In the genomic region with DNA sequence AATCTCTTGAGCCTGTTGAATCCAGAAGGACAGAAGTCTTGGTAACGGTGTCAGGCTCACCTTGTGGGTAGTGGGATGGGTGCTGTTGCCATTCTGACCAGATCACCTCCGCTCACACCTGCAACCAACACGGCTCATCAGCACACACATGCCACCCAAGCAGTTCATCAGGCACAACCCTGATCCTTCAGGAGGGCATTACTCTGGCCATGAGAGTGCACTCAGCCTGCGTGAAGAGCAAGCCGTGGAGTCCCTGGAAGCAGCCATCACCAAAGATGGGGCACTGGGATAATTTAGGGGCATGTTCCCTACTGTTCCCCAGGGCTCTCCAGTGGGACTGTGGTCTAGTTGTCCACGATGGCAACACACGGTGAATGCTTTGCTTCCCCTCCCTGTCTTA, we compare ENCODE assay signal across 1 cellular context.
TF ChIP-seq lines count a peak whose summit lies in the region.

No MANE protein-coding gene starts in this region.

TF ChIP-seq in WTC11, 78 proteins besides CTCF, POLR2A, EP300 and RAD21 (continued from another document):
- TF ChIP-seq, protein P1, sequence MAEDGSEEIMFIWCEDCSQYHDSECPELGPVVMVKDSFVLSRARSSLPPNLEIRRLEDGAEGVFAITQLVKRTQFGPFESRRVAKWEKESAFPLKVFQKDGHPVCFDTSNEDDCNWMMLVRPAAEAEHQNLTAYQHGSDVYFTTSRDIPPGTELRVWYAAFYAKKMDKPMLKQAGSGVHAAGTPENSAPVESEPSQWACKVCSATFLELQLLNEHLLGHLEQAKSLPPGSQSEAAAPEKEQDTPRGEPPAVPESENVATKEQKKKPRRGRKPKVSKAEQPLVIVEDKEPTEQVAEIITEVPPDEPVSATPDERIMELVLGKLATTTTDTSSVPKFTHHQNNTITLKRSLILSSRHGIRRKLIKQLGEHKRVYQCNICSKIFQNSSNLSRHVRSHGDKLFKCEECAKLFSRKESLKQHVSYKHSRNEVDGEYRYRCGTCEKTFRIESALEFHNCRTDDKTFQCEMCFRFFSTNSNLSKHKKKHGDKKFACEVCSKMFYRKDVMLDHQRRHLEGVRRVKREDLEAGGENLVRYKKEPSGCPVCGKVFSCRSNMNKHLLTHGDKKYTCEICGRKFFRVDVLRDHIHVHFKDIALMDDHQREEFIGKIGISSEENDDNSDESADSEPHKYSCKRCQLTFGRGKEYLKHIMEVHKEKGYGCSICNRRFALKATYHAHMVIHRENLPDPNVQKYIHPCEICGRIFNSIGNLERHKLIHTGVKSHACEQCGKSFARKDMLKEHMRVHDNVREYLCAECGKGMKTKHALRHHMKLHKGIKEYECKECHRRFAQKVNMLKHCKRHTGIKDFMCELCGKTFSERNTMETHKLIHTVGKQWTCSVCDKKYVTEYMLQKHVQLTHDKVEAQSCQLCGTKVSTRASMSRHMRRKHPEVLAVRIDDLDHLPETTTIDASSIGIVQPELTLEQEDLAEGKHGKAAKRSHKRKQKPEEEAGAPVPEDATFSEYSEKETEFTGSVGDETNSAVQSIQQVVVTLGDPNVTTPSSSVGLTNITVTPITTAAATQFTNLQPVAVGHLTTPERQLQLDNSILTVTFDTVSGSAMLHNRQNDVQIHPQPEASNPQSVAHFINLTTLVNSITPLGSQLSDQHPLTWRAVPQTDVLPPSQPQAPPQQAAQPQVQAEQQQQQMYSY (CRISPR knock-in tag; IDR thresholded peaks at IDR 0.05) = no peak
- TF ChIP-seq, protein P2, sequence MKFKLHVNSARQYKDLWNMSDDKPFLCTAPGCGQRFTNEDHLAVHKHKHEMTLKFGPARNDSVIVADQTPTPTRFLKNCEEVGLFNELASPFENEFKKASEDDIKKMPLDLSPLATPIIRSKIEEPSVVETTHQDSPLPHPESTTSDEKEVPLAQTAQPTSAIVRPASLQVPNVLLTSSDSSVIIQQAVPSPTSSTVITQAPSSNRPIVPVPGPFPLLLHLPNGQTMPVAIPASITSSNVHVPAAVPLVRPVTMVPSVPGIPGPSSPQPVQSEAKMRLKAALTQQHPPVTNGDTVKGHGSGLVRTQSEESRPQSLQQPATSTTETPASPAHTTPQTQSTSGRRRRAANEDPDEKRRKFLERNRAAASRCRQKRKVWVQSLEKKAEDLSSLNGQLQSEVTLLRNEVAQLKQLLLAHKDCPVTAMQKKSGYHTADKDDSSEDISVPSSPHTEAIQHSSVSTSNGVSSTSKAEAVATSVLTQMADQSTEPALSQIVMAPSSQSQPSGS (CRISPR knock-in tag; IDR thresholded peaks at IDR 0.05; ENCODE audit: borderline replicate concordance, low read depth) = no peak
- TF ChIP-seq GABPB1 (CRISPR knock-in tag; IDR thresholded peaks at IDR 0.05) = no peak
- no peak for TF ChIP-seq TCF7 (CRISPR knock-in tag; IDR thresholded peaks at IDR 0.05; ENCODE audit: low read depth)
- no peak for TF ChIP-seq MXD4 (CRISPR knock-in tag; IDR thresholded peaks at IDR 0.05; ENCODE audit: borderline replicate concordance)
- no peak for TF ChIP-seq FOXJ3 (CRISPR knock-in tag; IDR thresholded peaks at IDR 0.05; ENCODE audit: borderline replicate concordance)
- no peak for TF ChIP-seq TEAD4 (CRISPR knock-in tag; IDR thresholded peaks at IDR 0.05)
- TF ChIP-seq JAZF1 (CRISPR knock-in tag; IDR thresholded peaks at IDR 0.05) = no peak
- TF ChIP-seq, protein P3, sequence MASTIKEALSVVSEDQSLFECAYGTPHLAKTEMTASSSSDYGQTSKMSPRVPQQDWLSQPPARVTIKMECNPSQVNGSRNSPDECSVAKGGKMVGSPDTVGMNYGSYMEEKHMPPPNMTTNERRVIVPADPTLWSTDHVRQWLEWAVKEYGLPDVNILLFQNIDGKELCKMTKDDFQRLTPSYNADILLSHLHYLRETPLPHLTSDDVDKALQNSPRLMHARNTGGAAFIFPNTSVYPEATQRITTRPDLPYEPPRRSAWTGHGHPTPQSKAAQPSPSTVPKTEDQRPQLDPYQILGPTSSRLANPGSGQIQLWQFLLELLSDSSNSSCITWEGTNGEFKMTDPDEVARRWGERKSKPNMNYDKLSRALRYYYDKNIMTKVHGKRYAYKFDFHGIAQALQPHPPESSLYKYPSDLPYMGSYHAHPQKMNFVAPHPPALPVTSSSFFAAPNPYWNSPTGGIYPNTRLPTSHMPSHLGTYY (CRISPR knock-in tag; IDR thresholded peaks at IDR 0.05) = no peak
- TF ChIP-seq, protein P4, sequence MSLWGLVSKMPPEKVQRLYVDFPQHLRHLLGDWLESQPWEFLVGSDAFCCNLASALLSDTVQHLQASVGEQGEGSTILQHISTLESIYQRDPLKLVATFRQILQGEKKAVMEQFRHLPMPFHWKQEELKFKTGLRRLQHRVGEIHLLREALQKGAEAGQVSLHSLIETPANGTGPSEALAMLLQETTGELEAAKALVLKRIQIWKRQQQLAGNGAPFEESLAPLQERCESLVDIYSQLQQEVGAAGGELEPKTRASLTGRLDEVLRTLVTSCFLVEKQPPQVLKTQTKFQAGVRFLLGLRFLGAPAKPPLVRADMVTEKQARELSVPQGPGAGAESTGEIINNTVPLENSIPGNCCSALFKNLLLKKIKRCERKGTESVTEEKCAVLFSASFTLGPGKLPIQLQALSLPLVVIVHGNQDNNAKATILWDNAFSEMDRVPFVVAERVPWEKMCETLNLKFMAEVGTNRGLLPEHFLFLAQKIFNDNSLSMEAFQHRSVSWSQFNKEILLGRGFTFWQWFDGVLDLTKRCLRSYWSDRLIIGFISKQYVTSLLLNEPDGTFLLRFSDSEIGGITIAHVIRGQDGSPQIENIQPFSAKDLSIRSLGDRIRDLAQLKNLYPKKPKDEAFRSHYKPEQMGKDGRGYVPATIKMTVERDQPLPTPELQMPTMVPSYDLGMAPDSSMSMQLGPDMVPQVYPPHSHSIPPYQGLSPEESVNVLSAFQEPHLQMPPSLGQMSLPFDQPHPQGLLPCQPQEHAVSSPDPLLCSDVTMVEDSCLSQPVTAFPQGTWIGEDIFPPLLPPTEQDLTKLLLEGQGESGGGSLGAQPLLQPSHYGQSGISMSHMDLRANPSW (CRISPR knock-in tag; conservative IDR thresholded peaks at IDR 0.05; ENCODE audit: low read depth) = no peak
- no peak for TF ChIP-seq PRRX2 (CRISPR knock-in tag; IDR thresholded peaks at IDR 0.05)
- no peak for TF ChIP-seq CREM (CRISPR knock-in tag; IDR thresholded peaks at IDR 0.05)
